12 cellular contexts compared by ENCODE assay signal in the genomic region with DNA sequence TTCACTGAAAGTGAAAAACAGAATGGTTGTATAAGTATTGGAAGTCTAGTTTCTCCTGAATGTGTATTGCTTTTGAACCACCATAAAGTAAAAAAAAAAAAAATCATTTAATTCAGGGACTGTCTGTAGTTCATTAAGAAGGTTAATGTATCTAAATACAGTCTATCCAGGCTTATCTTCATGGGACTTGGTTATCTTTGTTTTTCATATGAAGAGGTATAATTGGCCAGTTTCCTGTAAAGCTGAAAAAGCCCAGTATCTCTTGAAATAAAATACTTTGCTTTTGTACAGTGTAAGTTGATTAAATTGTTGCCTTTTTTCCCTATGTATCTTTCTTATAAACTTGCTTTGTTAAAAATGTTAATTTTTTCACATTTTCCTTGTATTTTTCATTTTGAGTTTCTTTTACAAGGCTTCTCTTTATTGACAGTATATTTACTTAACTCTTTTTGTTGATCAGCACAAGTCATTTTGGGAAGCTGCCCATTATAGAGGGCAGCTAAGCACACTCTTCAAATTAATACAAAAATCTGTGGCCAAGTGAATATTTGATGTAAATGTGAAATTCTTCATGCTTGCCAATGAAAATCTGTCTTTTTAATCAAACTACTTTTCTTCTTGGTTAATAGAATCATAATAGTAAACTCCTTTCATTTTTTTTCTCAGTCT.
DNase-seq lines count a peak whose midpoint lies in the region; ATAC-seq, FAIRE-seq and TF ChIP-seq lines count a peak whose summit lies in the region.
"Had no signal": no experiment of that assay in that cellular context is flagged by ENCODE, and none has a peak within 500 bp of the region (broad histone marks: within the 10 kb centered on the region; RNA-seq: fewer than 3 reads in every experiment).

No MANE protein-coding gene starts in this region.

- H3K9me3 ChIP-seq in tibial artery = no peaks in the 10 kb centered on the region
- H3K9me3 ChIP-seq: ascending aorta had no signal

- H3K9me3 Mint-ChIP-seq in activated naive CD4-positive, alpha-beta T cell treated with anti-CD3 and anti-CD28 coated beads, Interleukin-2, amount 50 U/mL, for 24 hours = peaks cover 4% of the 10 kb centered on the region
- peaks cover 25% of the 10 kb centered on the region for H3K9me3 Mint-ChIP-seq in chondrocyte (ENCODE audit: low read depth)
- peaks cover 3 to 8% of the 10 kb centered on the region in 2 donors for H3K9me3 Mint-ChIP-seq in stimulated activated naive B cell treated with anti-CD40 and anti-IgM and Interleukin-4, amounts not matched to agents 10 μg/mL and 1 μg/mL and 100 μg/mL, for 72 hours

- H3K36me3 Mint-ChIP-seq in activated naive CD4-positive, alpha-beta T cell treated with anti-CD3 and anti-CD28 coated beads, Interleukin-2, amount 50 U/mL, for 24 hours = no peaks in the 10 kb centered on the region
- H3K36me3 Mint-ChIP-seq in chondrocyte (ENCODE audit: low read depth) = peaks cover 6% of the 10 kb centered on the region
- H3K36me3 Mint-ChIP-seq in stimulated activated naive B cell treated with anti-CD40 and anti-IgM and Interleukin-4, amounts not matched to agents 10 μg/mL and 1 μg/mL and 100 μg/mL, for 72 hours = no peaks in the 10 kb centered on the region

- no peak for FAIRE-seq in D721Med (lab: Jason Lieb, UNC)

- H3K4me3 ChIP-seq in tibial artery = no peak overlapping the region
- H3K4me3 ChIP-seq: ascending aorta had no signal

- no peak overlapping the region for H3K27ac ChIP-seq in tibial artery
- H3K27ac ChIP-seq: ascending aorta had no signal

- intact Hi-C loops in tibial artery (cut with DNase I; ENCODE audit: low total_unique reads) = no loop called here

- peaks cover 8% of the 10 kb centered on the region for H3K4me1 Mint-ChIP-seq in activated naive CD4-positive, alpha-beta T cell treated with anti-CD3 and anti-CD28 coated beads, Interleukin-2, amount 50 U/mL, for 24 hours
- H3K4me1 Mint-ChIP-seq in chondrocyte (ENCODE audit: low read depth) = peaks cover 31% of the 10 kb centered on the region
- no peaks in the 10 kb centered on the region for H3K4me1 Mint-ChIP-seq in stimulated activated naive B cell treated with anti-CD40 and anti-IgM and Interleukin-4, amounts not matched to agents 10 μg/mL and 1 μg/mL and 100 μg/mL, for 72 hours
- H3K4me1 Mint-ChIP-seq: B cell had no signal

- H3K4me1 ChIP-seq in tibial artery = peaks cover 0 to 20% (median 5%) of the 10 kb centered on the region in 4 donors

- TF ChIP-seq CTCF in chondrocyte (IDR thresholded peaks at IDR 0.05) = no peak
- no peak for TF ChIP-seq CTCF in tibial artery (IDR thresholded peaks at IDR 0.05)
- no peak for TF ChIP-seq CTCF in D721Med (IDR thresholded peaks at IDR 0.05; ENCODE audit: insufficient read depth, missing control alignments)

- no peak for ATAC-seq in stimulated activated naive B cell treated with anti-CD40 and anti-IgM and Interleukin-4, amounts not matched to agents 10 μg/mL and 1 μg/mL and 100 μg/mL, for 72 hours (replicated peaks)

- no peak overlapping the region for H3K4me3 Mint-ChIP-seq in activated naive CD4-positive, alpha-beta T cell treated with anti-CD3 and anti-CD28 coated beads, Interleukin-2, amount 50 U/mL, for 24 hours
- no peak overlapping the region for H3K4me3 Mint-ChIP-seq in chondrocyte (ENCODE audit: unreplicated experiment)
- H3K4me3 Mint-ChIP-seq in stimulated activated naive B cell treated with anti-CD40 and anti-IgM and Interleukin-4, amounts not matched to agents 10 μg/mL and 1 μg/mL and 100 μg/mL, for 72 hours = no peak overlapping the region
- H3K4me3 Mint-ChIP-seq: B cell had no signal

- peak overlapping the region; percentile 26 for H3K27ac Mint-ChIP-seq in activated naive CD4-positive, alpha-beta T cell treated with anti-CD3 and anti-CD28 coated beads, Interleukin-2, amount 50 U/mL, for 24 hours
- H3K27ac Mint-ChIP-seq in chondrocyte (ENCODE audit: unreplicated experiment) = peak overlapping the region; percentile 87
- H3K27ac Mint-ChIP-seq in stimulated activated naive B cell treated with anti-CD40 and anti-IgM and Interleukin-4, amounts not matched to agents 10 μg/mL and 1 μg/mL and 100 μg/mL, for 72 hours = peak overlapping the region; percentile 22
- H3K27ac Mint-ChIP-seq: B cell had no signal

- H3K36me3 ChIP-seq in tibial artery = no peaks in the 10 kb centered on the region
- H3K36me3 ChIP-seq: ascending aorta had no signal

- no peaks in the 10 kb centered on the region for H3K27me3 ChIP-seq in tibial artery
- H3K27me3 ChIP-seq: ascending aorta had no signal

- H3K27me3 Mint-ChIP-seq in activated naive CD4-positive, alpha-beta T cell treated with anti-CD3 and anti-CD28 coated beads, Interleukin-2, amount 50 U/mL, for 24 hours = no peaks in the 10 kb centered on the region
- no peaks in the 10 kb centered on the region for H3K27me3 Mint-ChIP-seq in chondrocyte (ENCODE audit: low read depth)
- no peaks in the 10 kb centered on the region for H3K27me3 Mint-ChIP-seq in stimulated activated naive B cell treated with anti-CD40 and anti-IgM and Interleukin-4, amounts not matched to agents 10 μg/mL and 1 μg/mL and 100 μg/mL, for 72 hours
- H3K27me3 Mint-ChIP-seq: B cell had no signal

- DNase-seq in activated naive CD4-positive, alpha-beta T cell (lab: John Stamatoyannopoulos, UW) = no peak
- peak; percentile 52 for DNase-seq in OCI-M1 (lab: John Stamatoyannopoulos, UW)
- no peak for DNase-seq in chondrocyte (ENCODE audit: low spot score)
- DNase-seq in stimulated activated naive B cell treated with anti-CD40 and anti-IgM and Interleukin-4, amounts not matched to agents 10 μg/mL and 1 μg/mL and 100 μg/mL, for 72 hours = no peak
- DNase-seq in occipital lobe (lab: John Stamatoyannopoulos, UW) = no peak
- no peak for DNase-seq in tibial artery
- no peak for DNase-seq in D721Med (ENCODE audit: insufficient read length, low spot score)
- DNase-seq: activated CD4-positive, CD25-positive, alpha-beta regulatory T cell; stimulated activated CD4-positive, alpha-beta T cell treated with anti-CD3 and anti-CD28 coated beads, Interleukin-12 subunit alpha, Interleukin-12 subunit beta, amount 100 ng/mL, for 4 hours had no signal

Comparison
In these comparisons a context has a peak if more than half of its experiments do, and no peak if none do; other contexts are left out.
1. H3K27ac Mint-ChIP-seq: peak in every context shown above with its lines; median percentile 87 in chondrocyte; 26 in activated naive CD4-positive, alpha-beta T cell treated with anti-CD3 and anti-CD28 coated beads, Interleukin-2, amount 50 U/mL, for 24 hours; 22 in stimulated activated naive B cell treated with anti-CD40 and anti-IgM and Interleukin-4, amounts not matched to agents 10 μg/mL and 1 μg/mL and 100 μg/mL, for 72 hours.